1 cellular context compared by ENCODE assay signal in the genomic region with DNA sequence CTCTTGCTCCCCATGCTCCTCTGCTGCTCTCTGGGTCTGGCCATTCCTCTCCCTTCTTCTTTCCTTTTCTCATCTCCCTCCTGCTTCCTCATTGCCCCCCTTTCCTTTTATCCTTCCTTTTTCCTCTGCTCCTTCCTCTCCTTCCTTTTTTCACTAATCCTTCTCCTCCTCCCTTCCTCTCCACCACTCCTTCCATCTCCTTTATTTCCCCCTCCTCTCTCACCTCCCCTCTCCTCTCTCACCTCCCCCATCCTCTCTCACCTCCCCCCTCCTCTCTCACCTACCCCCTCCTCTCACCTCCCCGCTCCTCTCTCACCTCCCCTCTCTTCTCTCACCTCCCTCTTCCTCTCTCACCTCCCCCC.
TF ChIP-seq lines count a peak whose summit lies in the region.

No MANE protein-coding gene starts in this region.

TF ChIP-seq in A549, 52 proteins besides CTCF, POLR2A, EP300 and RAD21:
- TF ChIP-seq ESRRA (IDR thresholded peaks at IDR 0.05; ENCODE audit: borderline replicate concordance, low read length), result no peak
TF ChIP-seq in A549: peak in this region for 0.
